23 cellular contexts compared by ENCODE assay signal in genomic region chr17:80053102-80053501, GRCh38. TPM values are rescaled to one million over a fixed set of nuclear protein-coding genes. Genes with fewer than 3 reads are reported as not detected.
"Had no signal": no experiment of that assay in that cellular context is flagged by ENCODE, and none has a peak within 500 bp of the region (broad histone marks: within the 10 kb centered on the region; RNA-seq: fewer than 3 reads in every experiment).

No MANE protein-coding gene starts in this region.

- ATAC-seq: activated naive CD4-positive, alpha-beta T cell treated with anti-CD3 and anti-CD28 coated beads, Interleukin-2, amount 50 U/mL, for 72 hours; body of pancreas; right cardiac atrium; stimulated activated effector memory CD8-positive, alpha-beta T cell treated with anti-CD3 and anti-CD28 coated beads, Interleukin-12 subunit alpha, Interleukin-12 subunit beta, amount 100 ng/mL, for 72 hours had no signal

- H3K4me2 ChIP-seq: neural progenitor cell had no signal

- H2AFZ ChIP-seq: neural progenitor cell had no signal

- H3K9ac ChIP-seq: neural progenitor cell had no signal

- H3K4me1 ChIP-seq: body of pancreas, neural progenitor cell had no signal

- H3K36me3 ChIP-seq: neural progenitor cell, prostate gland had no signal

- FAIRE-seq: frontal cortex had no signal

- H3K4me3 ChIP-seq: body of pancreas, left ventricle myocardium inferior, neural progenitor cell, prostate gland, skin epidermis, stomach, upper lobe of left lung had no signal

- H3K27ac ChIP-seq: body of pancreas, left ventricle myocardium inferior, neural progenitor cell had no signal

- DNase-seq: activated CD4-positive, CD25-positive, alpha-beta regulatory T cell treated with anti-CD3 and anti-CD28 coated beads, Interleukin-2, amount 50 U/mL, for 72 hours; activated gamma-delta T cell; amygdala; body of pancreas; caudate nucleus; head of caudate nucleus; kidney glomerular epithelial cell; left ventricle myocardium inferior; mammary epithelial cell; naive B cell; right cardiac atrium; stimulated activated CD4-positive, alpha-beta T cell treated with anti-CD3 and anti-CD28 coated beads, Interleukin-15, amount 100 ng/mL, for 24 hours; stimulated activated CD4-positive, alpha-beta T cell treated with anti-CD3 and anti-CD28 coated beads, Interleukin-2, amount 100 ng/mL, for 48 hours; stomach; T1000; upper lobe of left lung had no signal

- H3K9me3 ChIP-seq: body of pancreas, left ventricle myocardium inferior, prostate gland, stomach, upper lobe of left lung had no signal

- H3K27me3 ChIP-seq: body of pancreas, neural progenitor cell, stomach, upper lobe of left lung had no signal

RNA-seq across cellular contexts. Expression of gene CCDC40, which starts 16.7 kb away (rescaled TPM):
- total RNA-seq: T-helper 1 cell treated with Interleukin-12 subunit alpha and Interleukin-12 subunit beta and Interleukin-4 antibody, amounts not matched to agents 30 ng/mL and 1 ng/mL, for 36 hours had no signal
